8 cellular contexts compared by ENCODE assay signal in genomic region chr2:75199428-75200011, GRCh38. TPM values are rescaled to one million over a fixed set of nuclear protein-coding genes. Genes with fewer than 3 reads are reported as not detected.
A peak's percentile ranks its signal among the peaks of the same experiment; 100 is the strongest.
DNase-seq lines count a peak whose midpoint lies in the region; ATAC-seq and TF ChIP-seq lines count a peak whose summit lies in the region.

TACR1 (minus strand) TSS chr2:75199520; CDS start chr2:75198934, 586 bp downstream.

- H3K27me3 Mint-ChIP-seq in Calu3 (ENCODE audit: unreplicated experiment): peaks cover 88% of the 10 kb centered on the region

- H3K27ac ChIP-seq in IMR-90 (ENCODE audit: insufficient read depth, low read length) (no peak within 1 kb of the TSS), mesenchymal stem cell (ENCODE audit: low read length, poor library complexity, severe bottlenecking) (no peak within 1 kb of the TSS)
- no peak within 1 kb of the TSS for H3K27ac ChIP-seq in effector memory CD4-positive, alpha-beta T cell (ENCODE audit: insufficient read depth, low read length, poor library complexity, severe bottlenecking)

- H2BK5ac ChIP-seq in IMR-90 (ENCODE audit: low read depth, low read length, poor library complexity, severe bottlenecking) (no peak within 1 kb of the TSS), mesenchymal stem cell (ENCODE audit: low read depth, low read length, poor library complexity, severe bottlenecking) (no peak within 1 kb of the TSS)

- no peaks in the 10 kb centered on the region for H3K9me3 Mint-ChIP-seq in Calu3 (ENCODE audit: low read depth, unreplicated experiment)

- peak; percentile 61 for DNase-seq in Calu3
- DNase-seq in IMR-90: peak; percentile 73
- DNase-seq in activated CD4-positive, alpha-beta T cell treated with anti-CD3 and anti-CD28 coated beads, Interleukin-2, amount 50 U/mL, for 1 hour: peak; percentile 48
- DNase-seq in effector memory CD4-positive, alpha-beta T cell: peak in 2 of 3 donors; percentile 8 to 21
- DNase-seq in mesenchymal stem cell: peak; percentile 80
- DNase-seq in stimulated activated CD8-positive, alpha-beta memory T cell treated with anti-CD3 and anti-CD28 coated beads, Interleukin-15, amount 100 ng/mL, for 48 hours (ENCODE audit: low read depth in 2 of 2): peak; percentile 14 to 29
- no peak for DNase-seq in GF-D8 (lab: John Stamatoyannopoulos, UW)

- H2BK20ac ChIP-seq in IMR-90 (ENCODE audit: low read depth, low read length): peak within 1 kb of the TSS; percentile 55; the same call in 1 of the 2 replicates

- no peak within 1 kb of the TSS for H3K27ac Mint-ChIP-seq in Calu3 (ENCODE audit: unreplicated experiment)

- H3K23ac ChIP-seq in IMR-90 (ENCODE audit: low read depth, low read length): peak within 1 kb of the TSS; percentile 65; the same call in 1 of the 2 replicates
- no peak within 1 kb of the TSS for H3K23ac ChIP-seq in mesenchymal stem cell (ENCODE audit: low read length in 2 of 2)

- H3K27me3 ChIP-seq in IMR-90 (ENCODE audit: control insufficient read depth, insufficient read depth, low read length) (peaks cover 35% of the 10 kb centered on the region), mesenchymal stem cell (ENCODE audit: control insufficient read depth in 1 of 2, insufficient read depth in 1 of 2, low read length in 2 of 2) (peaks cover 46 to 59% of the 10 kb centered on the region in 2 experiments)
- H3K27me3 ChIP-seq in effector memory CD4-positive, alpha-beta T cell (replicated peaks; ENCODE audit: control insufficient read depth, insufficient read depth, low read length, poor library complexity, severe bottlenecking): peaks cover 16% of the 10 kb centered on the region

- H3K4me3 Mint-ChIP-seq in Calu3 (ENCODE audit: low read depth, unreplicated experiment): peak within 1 kb of the TSS; percentile 70

- BruUV-seq in Calu3 (replicated peaks; lab: Mats Ljungman, UMichigan) (no TSS peak), IMR-90 (replicated peaks; lab: Mats Ljungman, UMichigan) (no TSS peak)

- H2BK120ac ChIP-seq in IMR-90 (ENCODE audit: low read depth, low read length) (peak within 1 kb of the TSS; percentile 28), mesenchymal stem cell (ENCODE audit: low read depth, low read length) (no peak within 1 kb of the TSS)

- H3K14ac ChIP-seq in IMR-90 (replicated peaks; ENCODE audit: low read depth, low read length): no peak within 1 kb of the TSS
- H3K14ac ChIP-seq in mesenchymal stem cell (ENCODE audit: low read length in 2 of 2): no peak within 1 kb of the TSS

- H2BK15ac ChIP-seq in IMR-90 (ENCODE audit: low read depth, low read length) (no peak within 1 kb of the TSS), mesenchymal stem cell (ENCODE audit: low read depth, poor library complexity, severe bottlenecking) (no peak within 1 kb of the TSS)

- H2BK12ac ChIP-seq in mesenchymal stem cell (ENCODE audit: low read length in 2 of 2): peak within 1 kb of the TSS in 1 of 2 experiments; percentile 66

- no peak within 1 kb of the TSS for H3K56ac ChIP-seq in IMR-90 (ENCODE audit: extremely low read depth, insufficient read depth, low read length)

- CTCF ChIA-PET in Calu3 (lab: Charles Lee) (interaction anchor here (0.6 to 1.6 kb wide), 2 partner anchors 192 to 222 kb away, joined by 3 to 4 read pairs; no protein-coding TSS in a partner anchor), IMR-90 (lab: Yijun Ruan, JAX) (interaction anchor here (0.6 to 2.2 kb wide), 27 partner anchors 10 to 581 kb away, joined by 3 to 17 read pairs (median 5); no protein-coding TSS in a partner anchor)

- H3K4me3 ChIP-seq in IMR-90 (ENCODE audit: insufficient read depth, low read depth, low read length) (peak within 1 kb of the TSS; percentile 43), mesenchymal stem cell (ENCODE audit: insufficient read depth in 1 of 2, low read depth in 1 of 2, low read length in 2 of 2) (peak within 1 kb of the TSS; percentile 3 to 80)
- peak within 1 kb of the TSS; percentile 17 for H3K4me3 ChIP-seq in effector memory CD4-positive, alpha-beta T cell (ENCODE audit: insufficient read depth, low read depth, low read length, poor library complexity, severe bottlenecking)

- POLR2A ChIA-PET in IMR-90 (lab: Charles Lee; ENCODE audit: unreplicated experiment): interaction anchor here (0.5 kb wide), 1 partner anchor 62 kb away, joined by 3 read pairs; no protein-coding TSS in a partner anchor

- ATAC-seq in GM19463 (IDR thresholded peaks at IDR 0.05; ENCODE audit: unreplicated experiment) (peak; percentile 86), IMR-90 (ENCODE audit: low read depth) (peak; percentile 86)

- H3K9me1 ChIP-seq in IMR-90 (ENCODE audit: insufficient read depth, low read length): no peaks in the 10 kb centered on the region

- H3K4me1 Mint-ChIP-seq in Calu3 (ENCODE audit: low read depth, unreplicated experiment): peaks cover 8% of the 10 kb centered on the region

- H3K4ac ChIP-seq in IMR-90 (ENCODE audit: low read depth, low read length): peak within 1 kb of the TSS; percentile 40; the same call in 1 of the 2 replicates
- H3K4ac ChIP-seq in mesenchymal stem cell (ENCODE audit: low read depth in 1 of 2, low read length in 2 of 2): no peak within 1 kb of the TSS

- TF ChIP-seq POLR2A in IMR-90 (IDR thresholded peaks at IDR 0.05; ENCODE audit: low read depth, low read length): no peak

- TF ChIP-seq CTCF in Calu3 (IDR thresholded peaks at IDR 0.05; ENCODE audit: unreplicated experiment) (peak; percentile 39), IMR-90 (conservative IDR thresholded peaks at IDR 0.05; ENCODE audit: low read depth, low read length) (peak; percentile 72)

- H3K4me2 ChIP-seq in IMR-90 (ENCODE audit: low read depth, low read length) (peak within 1 kb of the TSS; percentile 93), mesenchymal stem cell (ENCODE audit: low read length, poor library complexity, severe bottlenecking) (peak within 1 kb of the TSS; percentile 68)

- H2AK5ac ChIP-seq in IMR-90 (ENCODE audit: low read depth, low read length) (no peak within 1 kb of the TSS), mesenchymal stem cell (ENCODE audit: low read length, severe bottlenecking) (no peak within 1 kb of the TSS)

- no peaks in the 10 kb centered on the region for H4K20me1 ChIP-seq in IMR-90 (ENCODE audit: insufficient read depth, low read length)

- H4K8ac ChIP-seq in IMR-90 (ENCODE audit: low read depth in 2 of 2, low read length in 2 of 2): no peak within 1 kb of the TSS
- H4K8ac ChIP-seq in mesenchymal stem cell (ENCODE audit: low read length): no peak within 1 kb of the TSS

- H3K9ac ChIP-seq in IMR-90 (ENCODE audit: low read depth, low read length) (no peak within 1 kb of the TSS; the same call in 1 of the 2 replicates), mesenchymal stem cell (ENCODE audit: low read length) (peak within 1 kb of the TSS; percentile 54)

- H3K79me1 ChIP-seq in IMR-90 (ENCODE audit: low read depth in 1 of 2, low read length in 2 of 2): no peaks in the 10 kb centered on the region
- no peaks in the 10 kb centered on the region for H3K79me1 ChIP-seq in mesenchymal stem cell (replicated peaks; ENCODE audit: low read length, poor library complexity, severe bottlenecking)

- H2AK9ac ChIP-seq in IMR-90 (replicated peaks; ENCODE audit: low read depth, low read length, poor library complexity): peak within 1 kb of the TSS; percentile 69

- H3K36me3 ChIP-seq in IMR-90 (ENCODE audit: control insufficient read depth, insufficient read depth, low read length): no peaks in the 10 kb centered on the region
- H3K36me3 ChIP-seq in effector memory CD4-positive, alpha-beta T cell (ENCODE audit: control insufficient read depth, insufficient read depth, low read length): no peaks in the 10 kb centered on the region
- H3K36me3 ChIP-seq in mesenchymal stem cell (ENCODE audit: control insufficient read depth in 1 of 2, insufficient read depth in 2 of 2, low read depth in 1 of 2, low read length in 2 of 2): no peaks in the 10 kb centered on the region

- H4K5ac ChIP-seq in IMR-90 (ENCODE audit: low read depth, low read length): no peak within 1 kb of the TSS

- TF ChIP-seq RAD21 in IMR-90 (IDR thresholded peaks at IDR 0.05; ENCODE audit: low read length): peak; percentile 77

- in situ Hi-C loops in IMR-90 (cut with MboI; ENCODE audit: low sequenced_read_pairs): loop anchor here (5.0 to 25.0 kb wide), 2 partner anchors 203 to 413 kb away; no protein-coding TSS in a partner anchor

- dilution Hi-C loops in IMR-90 (cut with HindIII; ENCODE audit: low sequenced_read_pairs, unreplicated experiment): no loop called here

- H2AFZ ChIP-seq in IMR-90 (replicated peaks; ENCODE audit: low read length, poor library complexity) (peak within 1 kb of the TSS; percentile 87), mesenchymal stem cell (ENCODE audit: low read depth, low read length) (peak within 1 kb of the TSS; percentile 20)

- intact Hi-C loops in Calu3 (cut with micrococcal nuclease; ENCODE audit: unreplicated experiment): loop anchor here (1.0 kb wide), 1 partner anchor 205 kb away; no protein-coding TSS in a partner anchor
- intact Hi-C loops in IMR-90 (cut with micrococcal nuclease): loop anchor here (1.0 to 5.0 kb wide), 6 partner anchors 91 to 428 kb away; no protein-coding TSS in a partner anchor

- no peaks in the 10 kb centered on the region for H3K9me3 ChIP-seq in IMR-90 (ENCODE audit: control insufficient read depth, insufficient read depth, low read length)
- no peaks in the 10 kb centered on the region for H3K9me3 ChIP-seq in effector memory CD4-positive, alpha-beta T cell (ENCODE audit: control insufficient read depth, low read length)
- no peaks in the 10 kb centered on the region for H3K9me3 ChIP-seq in mesenchymal stem cell (ENCODE audit: control insufficient read depth, low read length)

- H3K18ac ChIP-seq in IMR-90 (ENCODE audit: low read depth, low read length): no peak within 1 kb of the TSS
- H3K18ac ChIP-seq in mesenchymal stem cell (ENCODE audit: low read depth in 1 of 2, low read length in 2 of 2): peak within 1 kb of the TSS in 1 of 2 experiments; percentile 55

- no peaks in the 10 kb centered on the region for H3K36me3 Mint-ChIP-seq in Calu3 (ENCODE audit: insufficient read depth, unreplicated experiment)

- H3K4me1 ChIP-seq in IMR-90 (ENCODE audit: control insufficient read depth, insufficient read depth, low read length): no peaks in the 10 kb centered on the region
- no peaks in the 10 kb centered on the region for H3K4me1 ChIP-seq in effector memory CD4-positive, alpha-beta T cell (ENCODE audit: control insufficient read depth, insufficient read depth, low read length, poor library complexity, severe bottlenecking)
- peaks cover 16% of the 10 kb centered on the region for H3K4me1 ChIP-seq in mesenchymal stem cell (ENCODE audit: control insufficient read depth, insufficient read depth, low read depth, low read length)

- WGBS in IMR-90 (ENCODE audit: extremely low coverage in 2 of 2, insufficient read length in 1 of 2), 2 experiments: 0% methylated on average over 20 of the region's 46 CpGs; no CpG with 5 or more reads in 1 of the 2 experiments
- 2% methylated on average over 46 of the region's 46 CpGs for WGBS in mesenchymal stem cell

- H4K91ac ChIP-seq in IMR-90 (ENCODE audit: insufficient read depth, low read depth, low read length) (peak within 1 kb of the TSS; percentile 18; the same call in 1 of the 2 replicates), mesenchymal stem cell (ENCODE audit: low read length) (peak within 1 kb of the TSS; percentile 69)

RNA-seq across cellular contexts. Expression of gene TACR1, which starts in this region (rescaled TPM):
- total RNA-seq in Calu3 (2022): not detected in 2 replicates
- under 0.01 TPM in 2 replicates for total RNA-seq in IMR-90 (2012; rRNA removed)
- 0.06 and 0.09 TPM in 2 replicates for polyA plus RNA-seq in IMR-90 (2012; rRNA removed)
- polyA plus RNA-seq in IMR-90 (2012; cell fraction: cytosol; rRNA removed): 0.02 TPM in 1 of 2 replicates, not detected in the other
- 0.10 and 0.23 TPM in 2 replicates for polyA plus RNA-seq in IMR-90 (2012; cell fraction: nucleus; rRNA removed; ENCODE audit: low replicate concordance)
- 0.06 TPM for polyA plus RNA-seq in mesenchymal stem cell (2013, experiment 1 of 2)
- 0.11 TPM for polyA plus RNA-seq in mesenchymal stem cell (2013, experiment 2 of 2)

Comparison
In these comparisons a context has a peak if more than half of its experiments do, and no peak if none do; other contexts are left out.
1. Peak in DNase-seq in Calu3; RNA of the gene not detected or under 1 TPM.
2. Peak in DNase-seq, ATAC-seq, H3K4me3 ChIP-seq and H3K4me2 ChIP-seq in IMR-90; RNA of the gene not detected or under 1 TPM.